11 cellular contexts compared by ENCODE assay signal in the genomic region with DNA sequence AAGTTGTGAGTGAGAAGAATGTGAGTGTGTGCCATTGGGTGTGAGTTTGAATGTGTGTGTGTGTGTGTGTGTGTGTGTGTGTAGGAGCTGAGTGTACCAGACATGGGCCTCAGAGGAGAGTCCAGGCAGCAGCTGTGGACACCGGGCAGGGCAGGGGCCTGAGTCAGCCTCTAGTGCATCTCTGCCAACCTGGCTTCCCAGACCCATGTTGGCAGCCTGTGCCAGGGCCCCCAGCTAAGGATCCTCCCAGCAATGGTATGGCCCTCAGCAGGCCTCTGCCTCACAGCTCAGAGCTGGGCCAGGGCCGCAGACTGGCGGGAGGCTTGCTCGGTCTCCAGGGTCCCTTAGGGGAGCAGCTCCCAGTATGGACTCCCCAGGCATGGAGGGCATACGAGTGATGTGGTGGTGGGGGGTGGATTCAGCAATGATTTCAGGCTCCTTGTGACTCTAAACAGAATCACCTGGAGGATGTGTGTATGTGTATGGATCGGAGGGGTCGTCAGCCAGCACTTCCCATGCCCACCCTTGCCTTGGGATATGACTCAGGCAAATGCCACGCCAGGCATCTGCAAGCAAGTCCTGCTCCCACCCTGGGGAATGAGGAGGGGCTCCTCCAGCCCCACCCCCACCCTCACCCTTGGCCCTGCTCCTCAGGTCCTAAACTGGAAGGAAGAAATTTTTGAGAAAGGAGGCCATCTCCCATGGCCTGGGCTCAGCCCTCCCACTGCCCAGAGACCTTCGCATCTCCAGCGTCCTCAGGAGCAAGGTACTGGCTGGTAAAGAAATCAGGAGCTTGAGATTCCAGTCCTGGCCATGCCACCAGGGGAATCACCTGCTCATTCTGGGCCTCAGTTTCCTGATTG. TPM values are rescaled to one million over a fixed set of nuclear protein-coding genes. Genes with fewer than 3 reads are reported as not detected.
DNase-seq lines count a peak whose midpoint lies in the region; ATAC-seq and TF ChIP-seq lines count a peak whose summit lies in the region.
"Had no signal": no experiment of that assay in that cellular context is flagged by ENCODE, and none has a peak within 500 bp of the region (broad histone marks: within the 10 kb centered on the region; RNA-seq: fewer than 3 reads in every experiment).

No MANE protein-coding gene starts in this region.

- in situ Hi-C loops in GM13976 (cut with MboI; ENCODE audit: low sequenced_read_pairs, unreplicated experiment) = no loop called here

- DNase-seq in GM13976 (ENCODE audit: low spot score) = peak; percentile 31
- DNase-seq in T1000 (lab: John Stamatoyannopoulos, UW) = peak; percentile 23
- DNase-seq in right atrium auricular region (ENCODE audit: low spot score) = no peak
- DNase-seq in skeletal muscle cell (ENCODE audit: low read depth) = peak; percentile 13
- no peak for DNase-seq in SW480 (ENCODE audit: low spot score)
- DNase-seq in stimulated activated naive CD4-positive, alpha-beta T cell treated with Interleukin-2 at 50 U/mL for 16 hours (lab: John Stamatoyannopoulos, UW) = no peak
- no peak for DNase-seq in GM19240 (ENCODE audit: insufficient read length, low spot score)
- DNase-seq: NCI-H1694, T-helper 9 cell had no signal

- H3K4me3 ChIP-seq in right atrium auricular region (no peak overlapping the region), skeletal muscle cell (ENCODE audit: low read depth, low read length) (no peak overlapping the region)
- H3K4me3 ChIP-seq: GM12878 had no signal

- no peaks in the 10 kb centered on the region for H3K27me3 ChIP-seq in right atrium auricular region

- H3K9me3 ChIP-seq in right atrium auricular region = no peaks in the 10 kb centered on the region

- ATAC-seq in GM19455 (IDR thresholded peaks at IDR 0.05; ENCODE audit: unreplicated experiment) = no peak
- ATAC-seq: GM12878 had no signal

- peak overlapping the region; percentile 64 to 65 for H3K27ac ChIP-seq in right atrium auricular region

- H3K4me1 ChIP-seq in right atrium auricular region = peaks cover 0 to 63% of the 10 kb centered on the region in 2 donors

- TF ChIP-seq CTCF in GM13976 (IDR thresholded peaks at IDR 0.05; ENCODE audit: borderline replicate concordance, control extremely low read depth, extremely low read depth, insufficient read depth, missing control alignments) = no peak
- TF ChIP-seq CTCF in right atrium auricular region (IDR thresholded peaks at IDR 0.05) = no peak

- H3K36me3 ChIP-seq in right atrium auricular region = no peaks in the 10 kb centered on the region

RNA-seq across cellular contexts. Expression of gene FOXO6, which starts 1.8 kb away (rescaled TPM):
- 1 to 10 TPM; 1.4 to 1.9 TPM for total RNA-seq in right atrium auricular region
- total RNA-seq: GM12878 had no signal

Comparison
In these comparisons a context has a peak if more than half of its experiments do, and no peak if none do; other contexts are left out.
1. DNase-seq: peak in GM13976 (single experiment), T1000 (single experiment) and skeletal muscle cell (single experiment); none in right atrium auricular region (single experiment), SW480 (single experiment), stimulated activated naive CD4-positive, alpha-beta T cell treated with Interleukin-2 at 50 U/mL for 16 hours (single experiment) and GM19240 (single experiment).